ENCODE assay signal across 19 cellular contexts in genomic region chr21:45408811-45409261, GRCh38. TPM values are rescaled to one million over a fixed set of nuclear protein-coding genes. Genes with fewer than 3 reads are reported as not detected.
DNase-seq lines count a peak whose midpoint lies in the region; ATAC-seq, FAIRE-seq and TF ChIP-seq lines count a peak whose summit lies in the region.
"Had no signal": no experiment of that assay in that cellular context is flagged by ENCODE, and none has a peak within 500 bp of the region (broad histone marks: within the 10 kb centered on the region; RNA-seq: fewer than 3 reads in every experiment).

No MANE protein-coding gene starts in this region.

- CTCF ChIA-PET in activated CD4-positive, alpha-beta memory T cell treated with anti-CD3 and anti-CD28 coated beads for 36 hours (lab: Charles Lee): no interaction called here
- CTCF ChIA-PET in activated CD4-positive, alpha-beta memory T cell treated with anti-CD3 and anti-CD28 coated beads, Interleukin-2, amount 10 ng/mL, durations not matched to agents 7 days and 5 days (lab: Charles Lee): no interaction called here

- H2AK5ac ChIP-seq in mesendoderm (ENCODE audit: low read length): no peak overlapping the region

- TF ChIP-seq CTCF in heart right ventricle (IDR thresholded peaks at IDR 0.05) (no peak), type B pancreatic cell (conservative IDR thresholded peaks at IDR 0.05) (no peak)

- ATAC-seq in heart right ventricle: peak in 4 of 8 donors; percentile 10 to 15 (median 12)
- no peak for ATAC-seq in HG03039 (IDR thresholded peaks at IDR 0.05; ENCODE audit: unreplicated experiment)
- ATAC-seq: activated CD8-positive, alpha-beta T cell treated with anti-CD3 and anti-CD28 coated beads, Interleukin-2, amount 10 ng/mL, durations not matched to agents 7 days and 5 days; activated naive CD8-positive, alpha-beta T cell treated with anti-CD3 and anti-CD28 coated beads, Interleukin-2, amount 50 U/mL, for 24 hours had no signal

- H3K27me3 ChIP-seq in heart right ventricle (peaks cover 0 to 39% (median 0%) of the 10 kb centered on the region in 7 donors), mesendoderm (ENCODE audit: insufficient read depth, low read length, poor library complexity) (no peaks in the 10 kb centered on the region)

- no peak overlapping the region for H3K18ac ChIP-seq in mesendoderm (ENCODE audit: low read length)

- POLR2A ChIA-PET in activated CD4-positive, alpha-beta memory T cell treated with anti-CD3 and anti-CD28 coated beads for 36 hours (lab: Charles Lee): no interaction called here
- POLR2A ChIA-PET in activated CD4-positive, alpha-beta memory T cell treated with anti-CD3 and anti-CD28 coated beads, Interleukin-2, amount 10 ng/mL, durations not matched to agents 7 days and 5 days (lab: Charles Lee): no interaction called here

- peak overlapping the region; percentile 42 to 95 (median 86) for H3K27ac ChIP-seq in heart right ventricle
- no peak overlapping the region for H3K27ac ChIP-seq in mesendoderm (ENCODE audit: low read depth, low read length)

- no peak overlapping the region for H2BK15ac ChIP-seq in mesendoderm (replicated peaks; ENCODE audit: low read depth)

- H4K5ac ChIP-seq in mesendoderm (ENCODE audit: low read length): no peak overlapping the region

- H3K79me2 ChIP-seq in mesendoderm (ENCODE audit: control insufficient read depth, insufficient read depth, low read length): peaks cover 71% of the 10 kb centered on the region

- no peak for DNase-seq in activated CD4-positive, alpha-beta memory T cell treated with anti-CD3 and anti-CD28 coated beads for 36 hours
- DNase-seq in activated CD4-positive, alpha-beta memory T cell treated with anti-CD3 and anti-CD28 coated beads, Interleukin-2, amount 10 ng/mL, durations not matched to agents 7 days and 5 days: no peak
- peak in 1 of 2 donors; percentile 39 for DNase-seq in heart right ventricle
- no peak for DNase-seq in mesendoderm
- no peak for DNase-seq in type B pancreatic cell (ENCODE audit: extremely low spot score, unreplicated experiment)
- no peak for DNase-seq in GM19239 (ENCODE audit: insufficient read length, low spot score)
- DNase-seq in activated CD4-positive, alpha-beta T cell treated with anti-CD3 and anti-CD28 coated beads for 1 hour: no peak
- DNase-seq: activated CD8-positive, alpha-beta T cell treated with anti-CD3 and anti-CD28 coated beads, Interleukin-2, amount 10 ng/mL, durations not matched to agents 7 days and 5 days; activated naive CD8-positive, alpha-beta T cell treated with anti-CD3 and anti-CD28 coated beads, Interleukin-2, amount 50 U/mL, for 24 hours; DND-41; naive B cell; NCI-H187 treated with DMSO at 0.1 percent for 48 hours; NCI-H510A; stimulated activated CD4-positive, alpha-beta T cell treated with anti-CD3 and anti-CD28 coated beads, Interleukin-2, amount 100 ng/mL, for 24 hours; transverse colon had no signal

- H3K4me3 Mint-ChIP-seq in activated CD4-positive, alpha-beta memory T cell treated with anti-CD3 and anti-CD28 coated beads for 36 hours: no peak overlapping the region
- no peak overlapping the region for H3K4me3 Mint-ChIP-seq in activated CD4-positive, alpha-beta memory T cell treated with anti-CD3 and anti-CD28 coated beads, Interleukin-2, amount 10 ng/mL, durations not matched to agents 7 days and 5 days
- H3K4me3 Mint-ChIP-seq in type B pancreatic cell: peak overlapping the region; percentile 54
- H3K4me3 Mint-ChIP-seq: activated CD8-positive, alpha-beta T cell treated with anti-CD3 and anti-CD28 coated beads, Interleukin-2, amount 10 ng/mL, durations not matched to agents 7 days and 5 days; activated naive CD8-positive, alpha-beta T cell treated with anti-CD3 and anti-CD28 coated beads, Interleukin-2, amount 50 U/mL, for 24 hours; activated T-helper 1 cell treated with anti-CD3 and anti-CD28 coated beads, Interleukin-12 subunit alpha, Interleukin-12 subunit beta, Interleukin-2, Interleukin-4 antibody, amounts not matched to agents 30 ng/mL and 10 ng/mL and 1 ng/mL, durations not matched to agents 14 hours and 24 hours and 36 hours had no signal

- no peaks in the 10 kb centered on the region for H3K36me3 Mint-ChIP-seq in activated CD4-positive, alpha-beta memory T cell treated with anti-CD3 and anti-CD28 coated beads for 36 hours
- H3K36me3 Mint-ChIP-seq in activated CD4-positive, alpha-beta memory T cell treated with anti-CD3 and anti-CD28 coated beads, Interleukin-2, amount 10 ng/mL, durations not matched to agents 7 days and 5 days (ENCODE audit: low read depth): peaks cover 3% of the 10 kb centered on the region
- H3K36me3 Mint-ChIP-seq in type B pancreatic cell: no peaks in the 10 kb centered on the region

- intact Hi-C loops in activated CD4-positive, alpha-beta memory T cell treated with anti-CD3 and anti-CD28 coated beads for 36 hours (cut with micrococcal nuclease): no loop called here
- intact Hi-C loops in heart right ventricle (cut with DNase I): no loop called here

- H3K79me1 ChIP-seq in mesendoderm (ENCODE audit: low read length): peaks cover 14% of the 10 kb centered on the region

- H3K4me2 ChIP-seq in mesendoderm (ENCODE audit: low read length): no peak overlapping the region

- H3K9ac ChIP-seq in mesendoderm (ENCODE audit: low read length): peak overlapping the region; percentile 21

- H3K4me3 ChIP-seq in heart right ventricle (no peak overlapping the region), mesendoderm (ENCODE audit: low read length) (no peak overlapping the region)
- H3K4me3 ChIP-seq: transverse colon had no signal

- H3K27me3 Mint-ChIP-seq in activated CD4-positive, alpha-beta memory T cell treated with anti-CD3 and anti-CD28 coated beads for 36 hours: peaks cover 35% of the 10 kb centered on the region
- peaks cover 25% of the 10 kb centered on the region for H3K27me3 Mint-ChIP-seq in activated CD4-positive, alpha-beta memory T cell treated with anti-CD3 and anti-CD28 coated beads, Interleukin-2, amount 10 ng/mL, durations not matched to agents 7 days and 5 days
- H3K27me3 Mint-ChIP-seq in type B pancreatic cell: peaks cover 5% of the 10 kb centered on the region

- no peak overlapping the region for H4K8ac ChIP-seq in mesendoderm (ENCODE audit: low read depth, low read length)

- H3K4me1 ChIP-seq in heart right ventricle: peaks cover 43 to 89% (median 71%) of the 10 kb centered on the region in 9 donors
- H3K4me1 ChIP-seq in mesendoderm (ENCODE audit: control insufficient read depth, low read depth, low read length): peaks cover 15% of the 10 kb centered on the region

- no peak overlapping the region for H2BK5ac ChIP-seq in mesendoderm (ENCODE audit: low read length)

- no peak overlapping the region for H3K23ac ChIP-seq in mesendoderm (ENCODE audit: low read length)

- H2BK120ac ChIP-seq in mesendoderm (ENCODE audit: low read depth, low read length): no peak overlapping the region

- H3K4ac ChIP-seq in mesendoderm (ENCODE audit: low read depth, low read length): no peak overlapping the region

- peaks cover 5% of the 10 kb centered on the region for H3K4me1 Mint-ChIP-seq in activated CD4-positive, alpha-beta memory T cell treated with anti-CD3 and anti-CD28 coated beads for 36 hours (ENCODE audit: low read depth)
- peaks cover 8% of the 10 kb centered on the region for H3K4me1 Mint-ChIP-seq in activated CD4-positive, alpha-beta memory T cell treated with anti-CD3 and anti-CD28 coated beads, Interleukin-2, amount 10 ng/mL, durations not matched to agents 7 days and 5 days
- H3K4me1 Mint-ChIP-seq in type B pancreatic cell (ENCODE audit: unreplicated experiment): peaks cover 43% of the 10 kb centered on the region

- FAIRE-seq in GM19239 (lab: Jason Lieb, UNC): no peak
- FAIRE-seq: A204.1, TTC549 had no signal

- H3K36me3 ChIP-seq in heart right ventricle (peaks cover 0 to 11% (median 0%) of the 10 kb centered on the region in 9 donors), mesendoderm (ENCODE audit: control insufficient read depth, insufficient read depth, low read length) (peaks cover 2% of the 10 kb centered on the region)
- H3K36me3 ChIP-seq: transverse colon had no signal

- WGBS in heart right ventricle, 2 donors: 53 to 61% methylated on average over 9 of the region's 9 CpGs
- WGBS in mesendoderm (ENCODE audit: extremely low coverage, insufficient coverage, low lambda C conversion rate): no CpG with 5 or more reads among the region's 9 CpGs

- H3K9me3 Mint-ChIP-seq in activated CD4-positive, alpha-beta memory T cell treated with anti-CD3 and anti-CD28 coated beads for 36 hours: no peaks in the 10 kb centered on the region
- no peaks in the 10 kb centered on the region for H3K9me3 Mint-ChIP-seq in activated CD4-positive, alpha-beta memory T cell treated with anti-CD3 and anti-CD28 coated beads, Interleukin-2, amount 10 ng/mL, durations not matched to agents 7 days and 5 days
- no peaks in the 10 kb centered on the region for H3K9me3 Mint-ChIP-seq in type B pancreatic cell
- H3K9me3 Mint-ChIP-seq: activated naive CD8-positive, alpha-beta T cell treated with anti-CD3 and anti-CD28 coated beads, Interleukin-2, amount 50 U/mL, for 24 hours; activated T-helper 1 cell treated with anti-CD3 and anti-CD28 coated beads, Interleukin-12 subunit alpha, Interleukin-12 subunit beta, Interleukin-2, Interleukin-4 antibody, amounts not matched to agents 30 ng/mL and 10 ng/mL and 1 ng/mL, durations not matched to agents 14 hours and 24 hours and 36 hours had no signal

- H3K27ac Mint-ChIP-seq in activated CD4-positive, alpha-beta memory T cell treated with anti-CD3 and anti-CD28 coated beads for 36 hours: peak overlapping the region; percentile 33
- H3K27ac Mint-ChIP-seq in activated CD4-positive, alpha-beta memory T cell treated with anti-CD3 and anti-CD28 coated beads, Interleukin-2, amount 10 ng/mL, durations not matched to agents 7 days and 5 days: no peak overlapping the region
- peak overlapping the region; percentile 74 for H3K27ac Mint-ChIP-seq in type B pancreatic cell
- H3K27ac Mint-ChIP-seq: activated CD8-positive, alpha-beta T cell treated with anti-CD3 and anti-CD28 coated beads, Interleukin-2, amount 10 ng/mL, durations not matched to agents 7 days and 5 days; activated naive CD8-positive, alpha-beta T cell treated with anti-CD3 and anti-CD28 coated beads, Interleukin-2, amount 50 U/mL, for 24 hours; activated T-helper 1 cell treated with anti-CD3 and anti-CD28 coated beads, Interleukin-12 subunit alpha, Interleukin-12 subunit beta, Interleukin-2, Interleukin-4 antibody, amounts not matched to agents 30 ng/mL and 10 ng/mL and 1 ng/mL, durations not matched to agents 14 hours and 24 hours and 36 hours; naive B cell had no signal

- H3K56ac ChIP-seq in mesendoderm (ENCODE audit: low read length): peak overlapping the region; percentile 74

- no peaks in the 10 kb centered on the region for H3K9me3 ChIP-seq in heart right ventricle
- H3K9me3 ChIP-seq: transverse colon had no signal

RNA-seq across cellular contexts. Expression of gene COL18A1, which starts 3.9 kb away (rescaled TPM):
- 1 to 10 TPM; 4.5 TPM for total RNA-seq in activated CD4-positive, alpha-beta memory T cell treated with anti-CD3 and anti-CD28 coated beads for 36 hours
- total RNA-seq in activated CD4-positive, alpha-beta memory T cell treated with anti-CD3 and anti-CD28 coated beads, Interleukin-2, amount 10 ng/mL, durations not matched to agents 7 days and 5 days: 1 to 10 TPM; 2.2 to 3.9 TPM
- total RNA-seq in heart right ventricle (10 to 100 TPM; 33.7 to 87.1 (median 48.8) TPM), type B pancreatic cell (ENCODE audit: low replicate concordance) (150 and 168 TPM in 2 replicates)
- 10 to 100 TPM; 63.1 to 70.6 TPM for polyA plus RNA-seq in heart right ventricle
- 84.0 TPM for polyA plus RNA-seq in mesendoderm (2013, experiment 1 of 2)
- 85.5 TPM for polyA plus RNA-seq in mesendoderm (2013, experiment 2 of 2)

Comparison
In these comparisons a context has a peak if more than half of its experiments do, and no peak if none do; other contexts are left out.
1. RNA of gene COL18A1, which starts 3.9 kb away (total RNA-seq): 150 to 168 TPM in type B pancreatic cell and 33.7 to 87.1 TPM in heart right ventricle; 4.5 TPM in activated CD4-positive, alpha-beta memory T cell treated with anti-CD3 and anti-CD28 coated beads for 36 hours and 2.2 to 3.9 TPM in activated CD4-positive, alpha-beta memory T cell treated with anti-CD3 and anti-CD28 coated beads, Interleukin-2, amount 10 ng/mL, durations not matched to agents 7 days and 5 days; every median in the first group is over 4 times any median in the second.